1 cellular context compared by ENCODE assay signal in genomic region chr19:58547323-58548312, GRCh38.
TF ChIP-seq lines count a peak whose summit lies in the region.

No MANE protein-coding gene starts in this region.

TF ChIP-seq in GM23338, 12 proteins besides CTCF, POLR2A, EP300 and RAD21:
- TF ChIP-seq EZH2 (IDR thresholded peaks at IDR 0.05; ENCODE audit: low read depth, unreplicated experiment), result no peak
TF ChIP-seq in GM23338: peak in this region for 0.
